11 cellular contexts compared by ENCODE assay signal in the genomic region with DNA sequence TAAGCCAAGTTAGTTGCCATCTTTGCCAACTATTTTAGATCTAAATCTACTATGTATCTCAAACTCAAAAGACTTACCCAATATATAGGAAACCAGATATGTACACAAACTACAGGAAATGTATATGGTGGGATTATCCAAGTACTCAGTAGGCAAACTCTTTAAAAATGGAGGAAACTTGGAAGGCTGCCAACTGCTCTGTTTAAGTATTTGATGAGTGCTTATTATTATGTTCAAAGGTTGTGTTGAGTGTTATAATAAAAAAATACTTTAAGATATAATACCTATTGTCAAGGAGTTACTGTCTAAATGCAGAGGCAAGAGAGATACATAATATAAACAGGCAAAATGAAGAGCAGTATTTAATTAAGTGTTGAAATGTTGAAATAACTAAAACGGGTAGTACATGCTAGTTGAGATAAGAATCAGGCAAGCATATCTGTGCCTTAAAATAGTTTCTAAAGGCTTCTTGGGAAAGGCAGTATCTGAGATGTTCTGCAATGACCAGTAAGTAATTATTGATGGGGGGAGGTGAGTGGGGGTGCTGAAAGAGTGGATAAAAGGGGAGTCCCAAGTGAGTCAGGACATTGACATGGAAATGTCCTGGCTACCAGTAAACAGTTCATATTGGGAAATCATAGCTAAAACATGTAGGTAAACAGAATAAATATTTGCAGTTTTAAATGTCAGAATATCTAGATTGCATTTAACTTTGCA. TPM values are rescaled to one million over a fixed set of nuclear protein-coding genes. Genes with fewer than 3 reads are reported as not detected.
DNase-seq lines count a peak whose midpoint lies in the region; ATAC-seq and TF ChIP-seq lines count a peak whose summit lies in the region.
"Had no signal": no experiment of that assay in that cellular context is flagged by ENCODE, and none has a peak within 500 bp of the region (broad histone marks: within the 10 kb centered on the region; RNA-seq: fewer than 3 reads in every experiment).

No MANE protein-coding gene starts in this region.

- H3K4me3 ChIP-seq in GM23248 (no peak overlapping the region), adipocyte (ENCODE audit: low read length) (no peak overlapping the region), mucosa of descending colon (no peak overlapping the region)
- H3K4me3 ChIP-seq: HAP-1, upper lobe of right lung had no signal

- peaks cover 60% of the 10 kb centered on the region for H3K4me1 ChIP-seq in GM23248 (ENCODE audit: insufficient read depth)
- H3K4me1 ChIP-seq in adipocyte (ENCODE audit: control insufficient read depth, insufficient read depth, low read length): peaks cover 42% of the 10 kb centered on the region
- peaks cover 15% of the 10 kb centered on the region for H3K4me1 ChIP-seq in mucosa of descending colon (ENCODE audit: low read depth)

- no peaks in the 10 kb centered on the region for H4K20me1 ChIP-seq in GM23248 (ENCODE audit: insufficient read depth)

- no peak for TF ChIP-seq CTCF in mucosa of descending colon (IDR thresholded peaks at IDR 0.05)

- peak overlapping the region; percentile 80 for H3K27ac ChIP-seq in GM23248
- H3K27ac ChIP-seq: upper lobe of right lung had no signal

- H2AFZ ChIP-seq in GM23248: no peak overlapping the region

- H3K9ac ChIP-seq in GM23248 (peak overlapping the region; percentile 49), adipocyte (ENCODE audit: low read length) (peak overlapping the region; percentile 30)

- ATAC-seq in mucosa of descending colon (peak; percentile 43), GM21619 (IDR thresholded peaks at IDR 0.05; ENCODE audit: unreplicated experiment) (no peak), HG02885 (IDR thresholded peaks at IDR 0.05; ENCODE audit: poor library complexity, unreplicated experiment) (no peak)
- ATAC-seq: upper lobe of right lung had no signal

- H3K27me3 ChIP-seq in GM23248 (replicated peaks; ENCODE audit: insufficient read depth): no peaks in the 10 kb centered on the region
- no peaks in the 10 kb centered on the region for H3K27me3 ChIP-seq in adipocyte (replicated peaks; ENCODE audit: control insufficient read depth, insufficient read depth, low read length)
- H3K27me3 ChIP-seq: upper lobe of right lung had no signal

- intact Hi-C loops in mucosa of descending colon (cut with DNase I, micrococcal nuclease): no loop called here

- H3K36me3 ChIP-seq in GM23248 (ENCODE audit: low read depth) (peaks cover 57% of the 10 kb centered on the region), adipocyte (ENCODE audit: control insufficient read depth, insufficient read depth, low read length, severe bottlenecking) (peaks cover 40% of the 10 kb centered on the region), mucosa of descending colon (ENCODE audit: low read depth) (no peaks in the 10 kb centered on the region)
- H3K36me3 ChIP-seq: HAP-1 had no signal

- in situ Hi-C loops in GM23248 (cut with MboI): loop anchor here (10.0 to 25.0 kb wide), 2 partner anchors 186 to 663 kb away; a partner anchor contains a TSS

- H3K9me2 ChIP-seq in GM23248 (ENCODE audit: insufficient read depth): no peaks in the 10 kb centered on the region

- H3K4me2 ChIP-seq in GM23248 (ENCODE audit: unreplicated experiment): peak overlapping the region; percentile 26

- peaks cover 76% of the 10 kb centered on the region for H3F3A ChIP-seq in GM23248 (ENCODE audit: insufficient read depth)

- H3K79me2 ChIP-seq in GM23248 (ENCODE audit: insufficient read depth): peaks cover 88% of the 10 kb centered on the region

- H3K9me3 ChIP-seq in GM23248 (ENCODE audit: low read depth) (no peaks in the 10 kb centered on the region), adipocyte (ENCODE audit: control insufficient read depth, low read length) (no peaks in the 10 kb centered on the region), mucosa of descending colon (no peaks in the 10 kb centered on the region)
- H3K9me3 ChIP-seq: HAP-1, upper lobe of right lung had no signal

- DNase-seq in GM23248: peak; percentile 58
- DNase-seq in NCI-H187 treated with DMSO at 0.1 percent for 48 hours (lab: John Stamatoyannopoulos, UW): peak; percentile 43
- DNase-seq in adipocyte (ENCODE audit: low read depth): peak; percentile 57
- DNase-seq in mucosa of descending colon: peak in 1 of 3 donors; percentile 49
- no peak for DNase-seq in germinal center (ENCODE audit: low spot score)
- DNase-seq in effector CD4-positive, alpha-beta T cell: no peak
- DNase-seq: NCI-H526 treated with DMSO at 0.1 percent for 48 hours, upper lobe of right lung had no signal

- WGBS in GM23248 (ENCODE audit: low coverage in 1 of 2, low lambda C conversion rate in 2 of 2, missing lambda C conversion rate in 2 of 2), 2 experiments: 0% methylated on average over 1 of the region's 1 CpG

RNA-seq across cellular contexts. Expression of a gene that starts 6.5 kb away (rescaled TPM):
- total RNA-seq in GM23248 (2014; rRNA removed; shearing (Covaris generic)): 322 and 411 TPM in 2 replicates
- 142 and 181 TPM in 2 replicates for polyA plus RNA-seq in GM23248 (2016; fragmentation: Nextera tagmentation; extraction: Ambion mirVana)
- 100 to 1,000 TPM; 208 to 580 (median 356) TPM for total RNA-seq in mucosa of descending colon

Comparison
In these comparisons a context has a peak if more than half of its experiments do, and no peak if none do; other contexts are left out.
1. DNase-seq: peak in GM23248 (single experiment), NCI-H187 treated with DMSO at 0.1 percent for 48 hours (single experiment) and adipocyte (single experiment); none in germinal center (single experiment) and effector CD4-positive, alpha-beta T cell (single experiment).